ENCODE assay signal across 11 cellular contexts in the genomic region with DNA sequence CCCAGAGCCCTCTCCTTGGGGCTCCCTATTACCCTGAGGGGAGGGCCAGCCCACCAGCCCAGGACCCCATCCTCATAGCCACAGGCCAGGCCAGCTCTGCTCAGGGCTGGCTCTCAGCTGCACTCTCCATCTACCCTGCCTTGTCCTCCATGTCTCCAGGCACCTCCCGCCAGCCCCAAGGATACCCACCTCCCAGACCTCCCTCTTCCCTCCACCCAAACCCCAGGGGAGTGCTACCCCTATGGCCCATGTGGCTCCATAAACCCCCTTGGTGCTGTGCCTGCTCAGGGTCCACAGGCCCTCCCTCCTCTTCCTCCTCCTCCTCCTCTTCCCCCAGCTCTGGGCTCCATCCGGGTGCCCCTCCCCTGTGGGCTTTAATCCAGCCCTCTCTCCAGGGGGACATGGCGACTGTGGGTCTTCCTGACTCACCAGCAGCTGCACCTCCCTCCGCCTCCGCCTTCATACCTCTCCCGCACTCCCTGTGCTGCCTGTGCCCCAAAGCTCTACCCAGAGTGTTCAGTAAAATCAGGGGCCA. TPM values are rescaled to one million over a fixed set of nuclear protein-coding genes. Genes with fewer than 3 reads are reported as not detected.
DNase-seq lines count a peak whose midpoint lies in the region; ATAC-seq and TF ChIP-seq lines count a peak whose summit lies in the region.
"Had no signal": no experiment of that assay in that cellular context is flagged by ENCODE, and none has a peak within 500 bp of the region (broad histone marks: within the 10 kb centered on the region; RNA-seq: fewer than 3 reads in every experiment).

No MANE protein-coding gene starts in this region.

- H3K9me3 ChIP-seq in SJSA1 (replicated peaks) = no peaks in the 10 kb centered on the region

- no peak overlapping the region for H3K4me3 Mint-ChIP-seq in stimulated activated naive CD8-positive, alpha-beta T cell treated with anti-CD3 and anti-CD28 coated beads, Interleukin-15, Interleukin-2, amounts not matched to agents 100 ng/mL and 50 ng/mL, for 24 hours

- H3K27ac Mint-ChIP-seq in stimulated activated naive CD8-positive, alpha-beta T cell treated with anti-CD3 and anti-CD28 coated beads, Interleukin-15, Interleukin-2, amounts not matched to agents 100 ng/mL and 50 ng/mL, for 24 hours = peak overlapping the region; percentile 36

- no peaks in the 10 kb centered on the region for H3K9me3 Mint-ChIP-seq in stimulated activated naive CD8-positive, alpha-beta T cell treated with anti-CD3 and anti-CD28 coated beads, Interleukin-15, Interleukin-2, amounts not matched to agents 100 ng/mL and 50 ng/mL, for 24 hours

- H3K27me3 Mint-ChIP-seq in stimulated activated naive CD8-positive, alpha-beta T cell treated with anti-CD3 and anti-CD28 coated beads, Interleukin-15, Interleukin-2, amounts not matched to agents 100 ng/mL and 50 ng/mL, for 24 hours = no peaks in the 10 kb centered on the region

- DNase-seq in NCI-H1092 treated with DMSO at 0.1 percent for 48 hours (lab: John Stamatoyannopoulos, UW) (peak; percentile 36), NCI-H1092 (lab: John Stamatoyannopoulos, UW) (no peak), SJSA1 (ENCODE audit: low read depth in 1 of 2, low spot score in 2 of 2) (peak in 1 of 2 experiments; percentile 12), foreskin keratinocyte (no peak), mesenteric fat pad (ENCODE audit: low spot score) (no peak), NOMO-1 (lab: John Stamatoyannopoulos, UW; ENCODE audit: unreplicated experiment in 2 of 2) (no peak)
- DNase-seq: activated CD4-positive, alpha-beta T cell treated with anti-CD3 and anti-CD28 coated beads, Interleukin-2, amount 50 U/mL, for 1 hour; effector CD8-positive, alpha-beta T cell; naive thymus-derived CD8-positive, alpha-beta T cell had no signal

- H3K4me3 ChIP-seq in SJSA1 = no peak overlapping the region

- peaks cover 20% of the 10 kb centered on the region for H3K36me3 Mint-ChIP-seq in stimulated activated naive CD8-positive, alpha-beta T cell treated with anti-CD3 and anti-CD28 coated beads, Interleukin-15, Interleukin-2, amounts not matched to agents 100 ng/mL and 50 ng/mL, for 24 hours (ENCODE audit: low read depth)

- H3K4me1 Mint-ChIP-seq in stimulated activated naive CD8-positive, alpha-beta T cell treated with anti-CD3 and anti-CD28 coated beads, Interleukin-15, Interleukin-2, amounts not matched to agents 100 ng/mL and 50 ng/mL, for 24 hours (ENCODE audit: low read depth) = peaks cover 25% of the 10 kb centered on the region

- H3K4me1 ChIP-seq in SJSA1 (replicated peaks) = peaks cover 14% of the 10 kb centered on the region
- no peaks in the 10 kb centered on the region for H3K4me1 ChIP-seq in foreskin keratinocyte

- peaks cover 27% of the 10 kb centered on the region for H3K36me3 ChIP-seq in SJSA1

- H3K27me3 ChIP-seq in SJSA1 (replicated peaks) = no peaks in the 10 kb centered on the region
- H3K27me3 ChIP-seq in foreskin keratinocyte = no peaks in the 10 kb centered on the region

- ATAC-seq in foreskin keratinocyte (peak; percentile 23), HG03097 (IDR thresholded peaks at IDR 0.05; ENCODE audit: low FRiP score, unreplicated experiment) (no peak)

- H3K27ac ChIP-seq in SJSA1 = peak overlapping the region; percentile 49
- no peak overlapping the region for H3K27ac ChIP-seq in foreskin keratinocyte

- no peak for TF ChIP-seq CTCF in foreskin keratinocyte (conservative IDR thresholded peaks at IDR 0.05)

RNA-seq across cellular contexts. Expression of gene YBEY, which starts 9.1 kb away (rescaled TPM):
- total RNA-seq in SJSA1 (2014; rRNA removed; shearing (Covaris generic)) = 2.7 and 18.4 TPM in 2 replicates
- total RNA-seq in foreskin keratinocyte = 12.5 and 14.6 TPM in 2 replicates
- 14.3 and 21.2 TPM in 2 replicates for polyA plus RNA-seq in foreskin keratinocyte
- 11.1 TPM for total RNA-seq in mesenteric fat pad

RNA-seq across cellular contexts. Expression of gene MCM3AP, which starts 9.8 kb away (rescaled TPM):
- total RNA-seq in SJSA1 (2014; rRNA removed; shearing (Covaris generic)) = 80.9 and 88.7 TPM in 2 replicates
- 67.8 and 69.6 TPM in 2 replicates for total RNA-seq in foreskin keratinocyte
- 27.7 and 28.2 TPM in 2 replicates for polyA plus RNA-seq in foreskin keratinocyte
- 89.8 TPM for total RNA-seq in mesenteric fat pad

RNA-seq across cellular contexts. Expression of gene C21orf58, which starts 28.4 kb away (rescaled TPM):
- 20.3 and 20.9 TPM in 2 replicates for total RNA-seq in SJSA1 (2014; rRNA removed; shearing (Covaris generic))
- total RNA-seq in foreskin keratinocyte = 7.0 and 7.1 TPM in 2 replicates
- 3.3 and 3.8 TPM in 2 replicates for polyA plus RNA-seq in foreskin keratinocyte
- total RNA-seq in mesenteric fat pad = 0.96 TPM

RNA-seq across cellular contexts. Expression of gene PCNT, which starts 28.7 kb away (rescaled TPM):
- 48.0 and 57.3 TPM in 2 replicates for total RNA-seq in SJSA1 (2014; rRNA removed; shearing (Covaris generic))
- total RNA-seq in foreskin keratinocyte (21.9 and 25.8 TPM in 2 replicates), mesenteric fat pad (29.4 TPM)
- 7.5 and 10.0 TPM in 2 replicates for polyA plus RNA-seq in foreskin keratinocyte
